Comparison of ENCODE assay signal across 26 cellular contexts in genomic region chr10:11476035-11476434, GRCh38.
A peak's percentile ranks its signal among the peaks of the same experiment; 100 is the strongest.
DNase-seq lines count a peak whose midpoint lies in the region; ATAC-seq, FAIRE-seq and TF ChIP-seq lines count a peak whose summit lies in the region.
"Had no signal": no experiment of that assay in that cellular context is flagged by ENCODE, and none has a peak within 500 bp of the region (broad histone marks: within the 10 kb centered on the region; RNA-seq: fewer than 3 reads in every experiment).

No MANE protein-coding gene starts in this region.

- H3K9me3 ChIP-seq in HUES48 (ENCODE audit: control insufficient read depth, insufficient read depth, low read length) (no peaks in the 10 kb centered on the region), mesodermal cell (ENCODE audit: control insufficient read depth, low read length) (no peaks in the 10 kb centered on the region)
- H3K9me3 ChIP-seq: BLaER1 treated with 17β-estradiol and CSF1 and Interleukin-3, amounts not matched to agents 10 nM and 100 nM; breast epithelium; Caco-2; ovary; Peyer's patch; thoracic aorta had no signal

- TF ChIP-seq CTCF in bronchial epithelial cell (IDR thresholded peaks at IDR 0.05; ENCODE audit: insufficient read depth, low read length, severe bottlenecking): no peak

- no peak overlapping the region for H3K4me3 ChIP-seq in HUES48 (ENCODE audit: low read depth, low read length)
- no peak overlapping the region for H3K4me3 ChIP-seq in bronchial epithelial cell (ENCODE audit: low read depth, low read length)
- no peak overlapping the region for H3K4me3 ChIP-seq in mesodermal cell (ENCODE audit: extremely low read depth, insufficient read depth, low read length, poor library complexity, severe bottlenecking)
- H3K4me3 ChIP-seq: BLaER1 treated with 17β-estradiol and CSF1 and Interleukin-3, amounts not matched to agents 10 nM and 100 nM; breast epithelium; coronary artery; ovary; Peyer's patch; thoracic aorta had no signal

- ATAC-seq in GM19463 (IDR thresholded peaks at IDR 0.05; ENCODE audit: unreplicated experiment) (no peak), HG02678 (IDR thresholded peaks at IDR 0.05; ENCODE audit: unreplicated experiment) (no peak)
- ATAC-seq: naive thymus-derived CD4-positive, alpha-beta T cell; right cardiac atrium; T-helper 17 cell had no signal

- no peak for FAIRE-seq in bronchial epithelial cell (lab: Jason Lieb, UNC)
- FAIRE-seq in GM12892 (lab: Jason Lieb, UNC): no peak

- H3K4me1 ChIP-seq in HUES48 (ENCODE audit: control insufficient read depth, insufficient read depth, low read length): peaks cover 34% of the 10 kb centered on the region
- peaks cover 9% of the 10 kb centered on the region for H3K4me1 ChIP-seq in mesodermal cell (ENCODE audit: control insufficient read depth, insufficient read depth, low read length, poor library complexity, severe bottlenecking)
- H3K4me1 ChIP-seq: BLaER1 treated with 17β-estradiol and CSF1 and Interleukin-3, amounts not matched to agents 10 nM and 100 nM; breast epithelium; Caco-2; Peyer's patch had no signal

- DNase-seq in AG20443 (ENCODE audit: low spot score) (peak; percentile 20), bronchial epithelial cell (ENCODE audit: low read depth) (peak; percentile 3), GM12892 (ENCODE audit: insufficient read length) (no peak)
- no peak for DNase-seq in activated CD4-positive, alpha-beta T cell treated with anti-CD3 and anti-CD28 coated beads, Interleukin-2, amount 50 U/mL, for 1 hour
- DNase-seq: activated CD4-positive, alpha-beta T cell treated with anti-CD3 and anti-CD28 coated beads for 4 hours; activated naive CD4-positive, alpha-beta T cell treated with Interleukin-2 at 50 U/mL for 16 hours; activated T-cell treated with anti-CD3 and anti-CD28 coated beads, Interleukin-2, amount 50 U/mL, for 24 hours; Caco-2; DMS79; mesenchymal stem cell; naive thymus-derived CD4-positive, alpha-beta T cell; NCI-H510A treated with DMSO at 0.1 percent for 48 hours; ovary; Peyer's patch; right cardiac atrium; stimulated activated CD4-positive, alpha-beta T cell treated with anti-CD3 and anti-CD28 coated beads, Interleukin-4, amount 100 ng/mL, for 1 hour; stimulated activated naive CD4-positive, alpha-beta T cell; T-helper 17 cell had no signal

- peaks cover 13% of the 10 kb centered on the region; the same call in 1 of the 2 replicates for H3K36me3 ChIP-seq in HUES48 (ENCODE audit: control insufficient read depth, insufficient read depth, low read length)
- no peaks in the 10 kb centered on the region for H3K36me3 ChIP-seq in bronchial epithelial cell (ENCODE audit: control insufficient read depth, insufficient read depth, low read length)
- H3K36me3 ChIP-seq in mesodermal cell (ENCODE audit: control insufficient read depth, insufficient read depth, low read length): peaks cover 7% of the 10 kb centered on the region
- H3K36me3 ChIP-seq: breast epithelium, ovary, Peyer's patch, thoracic aorta had no signal

- WGBS in mesodermal cell (ENCODE audit: insufficient coverage in 2 of 2), 2 experiments: no CpG with 5 or more reads among the region's 1 CpG

- H3K27me3 ChIP-seq in HUES48 (ENCODE audit: control insufficient read depth, insufficient read depth, low read length): no peaks in the 10 kb centered on the region
- H3K27me3 ChIP-seq in bronchial epithelial cell (ENCODE audit: control insufficient read depth, insufficient read depth, low read length): no peaks in the 10 kb centered on the region
- H3K27me3 ChIP-seq: BLaER1 treated with 17β-estradiol and CSF1 and Interleukin-3, amounts not matched to agents 10 nM and 100 nM; breast epithelium; ovary; Peyer's patch had no signal

- no peak for TF ChIP-seq POLR2A in GM12892 (IDR thresholded peaks at IDR 0.05; ENCODE audit: low read depth, low read length)

- H3K9ac ChIP-seq in HUES48 (ENCODE audit: low read depth, low read length): no peak overlapping the region
- H3K9ac ChIP-seq: BLaER1 treated with 17β-estradiol and CSF1 and Interleukin-3, amounts not matched to agents 10 nM and 100 nM had no signal

- H3K27ac ChIP-seq in HUES48 (ENCODE audit: low read depth, low read length) (peak overlapping the region; percentile 59), mesodermal cell (ENCODE audit: low read depth, low read length, severe bottlenecking) (peak overlapping the region; percentile 32)
- H3K27ac ChIP-seq: BLaER1 treated with 17β-estradiol and CSF1 and Interleukin-3, amounts not matched to agents 10 nM and 100 nM; coronary artery; ovary; Peyer's patch; thoracic aorta had no signal

Comparison
In these comparisons a context has a peak if more than half of its experiments do, and no peak if none do; other contexts are left out.
1. DNase-seq: peak in AG20443 (single experiment) and bronchial epithelial cell (single experiment); none in GM12892 (single experiment) and activated CD4-positive, alpha-beta T cell treated with anti-CD3 and anti-CD28 coated beads, Interleukin-2, amount 50 U/mL, for 1 hour (single experiment).